In genomic region chr4:140054861-140055260, GRCh38 we compare ENCODE assay signal across 16 cellular contexts.
"Had no signal": no experiment of that assay in that cellular context is flagged by ENCODE, and none has a peak within 500 bp of the region (broad histone marks: within the 10 kb centered on the region; RNA-seq: fewer than 3 reads in every experiment).

No MANE protein-coding gene starts in this region.

- ATAC-seq: activated CD4-positive, CD25-positive, alpha-beta regulatory T cell treated with anti-CD3 and anti-CD28 coated beads, Interleukin-2, amount 50 U/mL, for 24 hours; T-helper 17 cell had no signal

- H3K4me2 ChIP-seq: neural progenitor cell had no signal

- H3K4me3 ChIP-seq: cardiac muscle cell, coronary artery, left ventricle myocardium inferior, neural progenitor cell had no signal

- H3K27ac ChIP-seq: cardiac muscle cell, coronary artery, epithelial cell of prostate, left ventricle myocardium inferior, neural progenitor cell, parathyroid adenoma had no signal

- H2AFZ ChIP-seq: neural progenitor cell, parathyroid adenoma had no signal

- DNase-seq: activated CD4-positive, alpha-beta T cell treated with anti-CD3 and anti-CD28 coated beads, Interleukin-2, amount 50 U/mL, for 4 hours; activated gamma-delta T cell treated with Interleukin-2 at 50 U/mL for 16 hours; activated T-cell treated with anti-CD3 and anti-CD28 coated beads, Interleukin-2, amount 50 U/mL, for 48 hours; effector memory CD4-positive, alpha-beta T cell; kidney; left ventricle myocardium inferior; retina; T-helper 17 cell; trophoblast cell had no signal

- H3K9me3 ChIP-seq: left ventricle myocardium inferior had no signal

- FAIRE-seq: astrocyte, kidney had no signal

- H3K9ac ChIP-seq: neural progenitor cell, parathyroid adenoma had no signal

- H3K27me3 ChIP-seq: cardiac muscle cell, neural progenitor cell had no signal

- H3K4me1 ChIP-seq: parathyroid adenoma had no signal

- H3K36me3 ChIP-seq: cardiac muscle cell, left ventricle myocardium inferior, neural progenitor cell had no signal
